In genomic region chr22:37309221-37310074, GRCh38 we compare ENCODE assay signal across 8 cellular contexts. TPM values are rescaled to one million over a fixed set of nuclear protein-coding genes. Genes with fewer than 3 reads are reported as not detected.
DNase-seq lines count a peak whose midpoint lies in the region; ATAC-seq and TF ChIP-seq lines count a peak whose summit lies in the region.
"Had no signal": no experiment of that assay in that cellular context is flagged by ENCODE, and none has a peak within 500 bp of the region (broad histone marks: within the 10 kb centered on the region; RNA-seq: fewer than 3 reads in every experiment).

No MANE protein-coding gene starts in this region.

- peaks cover 66% of the 10 kb centered on the region for H3K4me1 Mint-ChIP-seq in activated naive CD4-positive, alpha-beta T cell treated with anti-CD3 and anti-CD28 coated beads for 36 hours (ENCODE audit: low read depth)

- no peaks in the 10 kb centered on the region for H3K27me3 Mint-ChIP-seq in activated naive CD4-positive, alpha-beta T cell treated with anti-CD3 and anti-CD28 coated beads for 36 hours (ENCODE audit: low read depth)

- CTCF ChIA-PET in activated naive CD4-positive, alpha-beta T cell treated with anti-CD3 and anti-CD28 coated beads for 36 hours (lab: Charles Lee): interaction anchor here (0.8 to 1.7 kb wide), 7 partner anchors 20 to 183 kb away, joined by 3 to 7 read pairs (median 3); partner anchors contain the start of gene CYTH4

- H3K27ac Mint-ChIP-seq in activated naive CD4-positive, alpha-beta T cell treated with anti-CD3 and anti-CD28 coated beads for 36 hours: peak overlapping the region; percentile 78

- TF ChIP-seq POLR2A in GM19099 (IDR thresholded peaks at IDR 0.05; ENCODE audit: extremely low read depth, insufficient read length, low read depth): peak; percentile 39

- intact Hi-C loops in activated naive CD4-positive, alpha-beta T cell treated with anti-CD3 and anti-CD28 coated beads for 36 hours (cut with micrococcal nuclease): no loop called here

- no peak overlapping the region for H3K4me3 Mint-ChIP-seq in activated naive CD4-positive, alpha-beta T cell treated with anti-CD3 and anti-CD28 coated beads for 36 hours

- H3K36me3 Mint-ChIP-seq in activated naive CD4-positive, alpha-beta T cell treated with anti-CD3 and anti-CD28 coated beads for 36 hours (ENCODE audit: low read depth): peaks cover 5% of the 10 kb centered on the region

- DNase-seq in OCI-M1 (lab: John Stamatoyannopoulos, UW) (peak; percentile 51), NCI-H1436 (lab: John Stamatoyannopoulos, UW) (no peak)
- DNase-seq in activated naive CD4-positive, alpha-beta T cell treated with anti-CD3 and anti-CD28 coated beads for 36 hours: peak; percentile 74
- peak; percentile 60 for DNase-seq in stimulated activated CD8-positive, alpha-beta memory T cell treated with anti-CD3 and anti-CD28 coated beads, Interleukin-4, amount 100 ng/mL, for 48 hours

- H3K9me3 Mint-ChIP-seq in activated naive CD4-positive, alpha-beta T cell treated with anti-CD3 and anti-CD28 coated beads for 36 hours: no peaks in the 10 kb centered on the region

- ATAC-seq in HG03135 (IDR thresholded peaks at IDR 0.05; ENCODE audit: unreplicated experiment): no peak
- no peak for ATAC-seq in GM19455 (IDR thresholded peaks at IDR 0.05; ENCODE audit: unreplicated experiment)
- ATAC-seq: gastrocnemius medialis had no signal

RNA-seq across cellular contexts. Expression of gene CYTH4, which starts 27.1 kb away (rescaled TPM):
- total RNA-seq in activated naive CD4-positive, alpha-beta T cell treated with anti-CD3 and anti-CD28 coated beads for 36 hours: 10 to 100 TPM; 30.5 to 34.0 TPM
